In the genomic region with DNA sequence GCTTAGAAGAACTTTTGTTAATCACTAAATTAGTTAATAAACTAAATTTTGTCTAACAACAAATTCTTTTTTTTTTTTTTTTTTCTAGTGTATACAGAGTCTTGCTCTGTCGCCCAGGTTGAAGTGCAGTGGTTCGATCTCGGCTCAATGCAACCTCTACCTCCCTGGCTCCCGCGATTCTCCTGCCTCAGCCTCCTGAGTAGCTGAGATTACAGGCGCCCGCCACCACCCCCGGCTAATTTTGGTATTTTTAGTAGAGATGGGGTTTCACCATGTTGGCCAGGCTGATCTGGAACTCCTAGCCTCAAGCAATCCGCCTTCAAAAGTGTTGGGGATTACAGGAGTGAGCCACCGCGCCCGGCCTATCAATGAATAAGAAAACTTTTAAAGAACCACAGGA, we compare ENCODE assay signal across 1 cellular context.
TF ChIP-seq lines count a peak whose summit lies in the region.

No MANE protein-coding gene starts in this region.

TF ChIP-seq in GM23338, 12 proteins besides CTCF, POLR2A, EP300 and RAD21 (continued from another document):
- TF ChIP-seq ZNF462 (CRISPR knock-in tag; IDR thresholded peaks at IDR 0.05), result no peak
- TF ChIP-seq REST (IDR thresholded peaks at IDR 0.05; ENCODE audit: unreplicated experiment), result no peak
- no peak for TF ChIP-seq NANOG (IDR thresholded peaks at IDR 0.05; ENCODE audit: borderline replicate concordance)
- TF ChIP-seq ZNF331 (CRISPR knock-in tag; IDR thresholded peaks at IDR 0.05; ENCODE audit: low read depth), result no peak
